ENCODE assay signal across 1 cellular context in the genomic region with DNA sequence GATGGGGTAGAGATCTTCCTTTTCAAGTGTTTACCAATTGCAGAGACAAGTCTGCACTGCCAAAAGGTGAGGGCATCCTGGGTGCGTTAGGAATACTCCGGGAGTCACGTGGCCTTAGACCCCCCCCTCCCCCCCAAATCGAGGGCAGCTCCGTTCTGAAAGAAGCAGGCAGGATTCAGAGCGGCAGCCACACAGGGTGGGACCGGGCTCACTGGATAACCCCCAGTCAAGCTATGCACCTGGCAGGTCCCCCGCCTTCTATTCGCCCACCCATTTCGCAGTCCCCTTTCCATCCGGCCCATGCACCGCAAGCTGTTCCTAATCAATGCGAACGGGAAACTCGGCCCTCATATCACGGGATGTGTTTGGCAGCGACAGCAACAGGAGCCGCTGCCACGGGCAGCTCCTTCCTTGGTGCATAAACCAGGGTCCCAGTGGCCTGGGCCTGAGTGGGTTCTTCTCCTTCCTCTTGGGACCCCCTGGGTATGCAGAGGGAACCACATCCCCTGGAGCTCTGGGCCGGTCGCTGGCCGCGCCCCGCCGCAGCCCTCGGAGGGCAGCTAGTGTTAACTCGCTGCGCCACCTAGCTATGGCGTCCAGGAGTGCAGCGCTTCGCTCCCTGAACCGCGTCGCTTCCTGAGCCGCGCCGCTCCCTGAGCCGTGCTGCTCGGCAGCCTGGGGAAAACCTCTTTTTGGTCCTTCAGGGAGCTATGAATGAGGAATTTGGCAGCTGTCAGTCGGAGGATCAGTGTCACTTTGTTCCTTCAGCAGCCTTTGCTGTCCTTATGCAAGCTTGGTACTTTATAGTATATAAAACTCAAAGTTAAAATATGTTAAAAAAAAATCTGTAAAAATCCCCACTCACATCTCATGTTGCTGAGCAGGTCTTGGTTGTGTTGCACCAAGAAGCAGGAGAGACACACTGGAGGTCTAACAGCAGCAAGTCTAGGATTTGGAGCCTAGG.
TF ChIP-seq lines count a peak whose summit lies in the region.

No MANE protein-coding gene starts in this region.

TF ChIP-seq in HepG2, 621 proteins besides CTCF, POLR2A, EP300 and RAD21 (continued from another document and continues in another):
- TF ChIP-seq, protein P1, sequence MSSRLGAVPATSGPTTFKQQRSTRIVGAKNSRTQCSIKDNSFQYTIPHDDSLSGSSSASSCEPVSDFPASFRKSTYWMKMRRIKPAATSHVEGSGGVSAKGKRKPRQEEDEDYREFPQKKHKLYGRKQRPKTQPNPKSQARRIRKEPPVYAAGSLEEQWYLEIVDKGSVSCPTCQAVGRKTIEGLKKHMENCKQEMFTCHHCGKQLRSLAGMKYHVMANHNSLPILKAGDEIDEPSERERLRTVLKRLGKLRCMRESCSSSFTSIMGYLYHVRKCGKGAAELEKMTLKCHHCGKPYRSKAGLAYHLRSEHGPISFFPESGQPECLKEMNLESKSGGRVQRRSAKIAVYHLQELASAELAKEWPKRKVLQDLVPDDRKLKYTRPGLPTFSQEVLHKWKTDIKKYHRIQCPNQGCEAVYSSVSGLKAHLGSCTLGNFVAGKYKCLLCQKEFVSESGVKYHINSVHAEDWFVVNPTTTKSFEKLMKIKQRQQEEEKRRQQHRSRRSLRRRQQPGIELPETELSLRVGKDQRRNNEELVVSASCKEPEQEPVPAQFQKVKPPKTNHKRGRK (CRISPR knock-in tag; IDR thresholded peaks at IDR 0.05) = no peak
- TF ChIP-seq, protein P2, sequence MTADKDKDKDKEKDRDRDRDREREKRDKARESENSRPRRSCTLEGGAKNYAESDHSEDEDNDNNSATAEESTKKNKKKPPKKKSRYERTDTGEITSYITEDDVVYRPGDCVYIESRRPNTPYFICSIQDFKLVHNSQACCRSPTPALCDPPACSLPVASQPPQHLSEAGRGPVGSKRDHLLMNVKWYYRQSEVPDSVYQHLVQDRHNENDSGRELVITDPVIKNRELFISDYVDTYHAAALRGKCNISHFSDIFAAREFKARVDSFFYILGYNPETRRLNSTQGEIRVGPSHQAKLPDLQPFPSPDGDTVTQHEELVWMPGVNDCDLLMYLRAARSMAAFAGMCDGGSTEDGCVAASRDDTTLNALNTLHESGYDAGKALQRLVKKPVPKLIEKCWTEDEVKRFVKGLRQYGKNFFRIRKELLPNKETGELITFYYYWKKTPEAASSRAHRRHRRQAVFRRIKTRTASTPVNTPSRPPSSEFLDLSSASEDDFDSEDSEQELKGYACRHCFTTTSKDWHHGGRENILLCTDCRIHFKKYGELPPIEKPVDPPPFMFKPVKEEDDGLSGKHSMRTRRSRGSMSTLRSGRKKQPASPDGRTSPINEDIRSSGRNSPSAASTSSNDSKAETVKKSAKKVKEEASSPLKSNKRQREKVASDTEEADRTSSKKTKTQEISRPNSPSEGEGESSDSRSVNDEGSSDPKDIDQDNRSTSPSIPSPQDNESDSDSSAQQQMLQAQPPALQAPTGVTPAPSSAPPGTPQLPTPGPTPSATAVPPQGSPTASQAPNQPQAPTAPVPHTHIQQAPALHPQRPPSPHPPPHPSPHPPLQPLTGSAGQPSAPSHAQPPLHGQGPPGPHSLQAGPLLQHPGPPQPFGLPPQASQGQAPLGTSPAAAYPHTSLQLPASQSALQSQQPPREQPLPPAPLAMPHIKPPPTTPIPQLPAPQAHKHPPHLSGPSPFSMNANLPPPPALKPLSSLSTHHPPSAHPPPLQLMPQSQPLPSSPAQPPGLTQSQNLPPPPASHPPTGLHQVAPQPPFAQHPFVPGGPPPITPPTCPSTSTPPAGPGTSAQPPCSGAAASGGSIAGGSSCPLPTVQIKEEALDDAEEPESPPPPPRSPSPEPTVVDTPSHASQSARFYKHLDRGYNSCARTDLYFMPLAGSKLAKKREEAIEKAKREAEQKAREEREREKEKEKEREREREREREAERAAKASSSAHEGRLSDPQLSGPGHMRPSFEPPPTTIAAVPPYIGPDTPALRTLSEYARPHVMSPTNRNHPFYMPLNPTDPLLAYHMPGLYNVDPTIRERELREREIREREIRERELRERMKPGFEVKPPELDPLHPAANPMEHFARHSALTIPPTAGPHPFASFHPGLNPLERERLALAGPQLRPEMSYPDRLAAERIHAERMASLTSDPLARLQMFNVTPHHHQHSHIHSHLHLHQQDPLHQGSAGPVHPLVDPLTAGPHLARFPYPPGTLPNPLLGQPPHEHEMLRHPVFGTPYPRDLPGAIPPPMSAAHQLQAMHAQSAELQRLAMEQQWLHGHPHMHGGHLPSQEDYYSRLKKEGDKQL (CRISPR knock-in tag; IDR thresholded peaks at IDR 0.05; ENCODE audit: low read depth) = no peak
- TF ChIP-seq ERF (CRISPR knock-in tag; IDR thresholded peaks at IDR 0.05) = peak; percentile 53; the same call in 1 of the 2 replicates
- TF ChIP-seq CENPX (CRISPR knock-in tag; IDR thresholded peaks at IDR 0.05) = no peak
- no peak for TF ChIP-seq ZEB1 (IDR thresholded peaks at IDR 0.05; ENCODE audit: insufficient replicate concordance, low read depth)
- TF ChIP-seq, protein P3, sequence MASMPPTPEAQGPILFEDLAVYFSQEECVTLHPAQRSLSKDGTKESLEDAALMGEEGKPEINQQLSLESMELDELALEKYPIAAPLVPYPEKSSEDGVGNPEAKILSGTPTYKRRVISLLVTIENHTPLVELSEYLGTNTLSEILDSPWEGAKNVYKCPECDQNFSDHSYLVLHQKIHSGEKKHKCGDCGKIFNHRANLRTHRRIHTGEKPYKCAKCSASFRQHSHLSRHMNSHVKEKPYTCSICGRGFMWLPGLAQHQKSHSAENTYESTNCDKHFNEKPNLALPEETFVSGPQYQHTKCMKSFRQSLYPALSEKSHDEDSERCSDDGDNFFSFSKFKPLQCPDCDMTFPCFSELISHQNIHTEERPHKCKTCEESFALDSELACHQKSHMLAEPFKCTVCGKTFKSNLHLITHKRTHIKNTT (CRISPR knock-in tag; IDR thresholded peaks at IDR 0.05) = no peak
- TF ChIP-seq, protein P4, sequence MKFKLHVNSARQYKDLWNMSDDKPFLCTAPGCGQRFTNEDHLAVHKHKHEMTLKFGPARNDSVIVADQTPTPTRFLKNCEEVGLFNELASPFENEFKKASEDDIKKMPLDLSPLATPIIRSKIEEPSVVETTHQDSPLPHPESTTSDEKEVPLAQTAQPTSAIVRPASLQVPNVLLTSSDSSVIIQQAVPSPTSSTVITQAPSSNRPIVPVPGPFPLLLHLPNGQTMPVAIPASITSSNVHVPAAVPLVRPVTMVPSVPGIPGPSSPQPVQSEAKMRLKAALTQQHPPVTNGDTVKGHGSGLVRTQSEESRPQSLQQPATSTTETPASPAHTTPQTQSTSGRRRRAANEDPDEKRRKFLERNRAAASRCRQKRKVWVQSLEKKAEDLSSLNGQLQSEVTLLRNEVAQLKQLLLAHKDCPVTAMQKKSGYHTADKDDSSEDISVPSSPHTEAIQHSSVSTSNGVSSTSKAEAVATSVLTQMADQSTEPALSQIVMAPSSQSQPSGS (CRISPR knock-in tag; IDR thresholded peaks at IDR 0.05) = peak; percentile 37; the same call in 1 of the 2 replicates
- TF ChIP-seq, protein P5, sequence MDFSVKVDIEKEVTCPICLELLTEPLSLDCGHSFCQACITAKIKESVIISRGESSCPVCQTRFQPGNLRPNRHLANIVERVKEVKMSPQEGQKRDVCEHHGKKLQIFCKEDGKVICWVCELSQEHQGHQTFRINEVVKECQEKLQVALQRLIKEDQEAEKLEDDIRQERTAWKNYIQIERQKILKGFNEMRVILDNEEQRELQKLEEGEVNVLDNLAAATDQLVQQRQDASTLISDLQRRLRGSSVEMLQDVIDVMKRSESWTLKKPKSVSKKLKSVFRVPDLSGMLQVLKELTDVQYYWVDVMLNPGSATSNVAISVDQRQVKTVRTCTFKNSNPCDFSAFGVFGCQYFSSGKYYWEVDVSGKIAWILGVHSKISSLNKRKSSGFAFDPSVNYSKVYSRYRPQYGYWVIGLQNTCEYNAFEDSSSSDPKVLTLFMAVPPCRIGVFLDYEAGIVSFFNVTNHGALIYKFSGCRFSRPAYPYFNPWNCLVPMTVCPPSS (IDR thresholded peaks at IDR 0.05) = no peak
- TF ChIP-seq, protein P6, sequence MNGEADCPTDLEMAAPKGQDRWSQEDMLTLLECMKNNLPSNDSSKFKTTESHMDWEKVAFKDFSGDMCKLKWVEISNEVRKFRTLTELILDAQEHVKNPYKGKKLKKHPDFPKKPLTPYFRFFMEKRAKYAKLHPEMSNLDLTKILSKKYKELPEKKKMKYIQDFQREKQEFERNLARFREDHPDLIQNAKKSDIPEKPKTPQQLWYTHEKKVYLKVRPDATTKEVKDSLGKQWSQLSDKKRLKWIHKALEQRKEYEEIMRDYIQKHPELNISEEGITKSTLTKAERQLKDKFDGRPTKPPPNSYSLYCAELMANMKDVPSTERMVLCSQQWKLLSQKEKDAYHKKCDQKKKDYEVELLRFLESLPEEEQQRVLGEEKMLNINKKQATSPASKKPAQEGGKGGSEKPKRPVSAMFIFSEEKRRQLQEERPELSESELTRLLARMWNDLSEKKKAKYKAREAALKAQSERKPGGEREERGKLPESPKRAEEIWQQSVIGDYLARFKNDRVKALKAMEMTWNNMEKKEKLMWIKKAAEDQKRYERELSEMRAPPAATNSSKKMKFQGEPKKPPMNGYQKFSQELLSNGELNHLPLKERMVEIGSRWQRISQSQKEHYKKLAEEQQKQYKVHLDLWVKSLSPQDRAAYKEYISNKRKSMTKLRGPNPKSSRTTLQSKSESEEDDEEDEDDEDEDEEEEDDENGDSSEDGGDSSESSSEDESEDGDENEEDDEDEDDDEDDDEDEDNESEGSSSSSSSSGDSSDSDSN (CRISPR knock-in tag; IDR thresholded peaks at IDR 0.05) = peak; percentile 57
- no peak for TF ChIP-seq LCORL (IDR thresholded peaks at IDR 0.05)
- peak; percentile 85 for TF ChIP-seq LCORL (CRISPR knock-in tag; IDR thresholded peaks at IDR 0.05)
- TF ChIP-seq GATAD2A (CRISPR knock-in tag; IDR thresholded peaks at IDR 0.05) = 0 out of 2 replicates have a peak, but pooled peaks have one; percentile 33
- no peak for TF ChIP-seq NR3C1 (CRISPR knock-in tag; IDR thresholded peaks at IDR 0.05)
- TF ChIP-seq, protein P7, sequence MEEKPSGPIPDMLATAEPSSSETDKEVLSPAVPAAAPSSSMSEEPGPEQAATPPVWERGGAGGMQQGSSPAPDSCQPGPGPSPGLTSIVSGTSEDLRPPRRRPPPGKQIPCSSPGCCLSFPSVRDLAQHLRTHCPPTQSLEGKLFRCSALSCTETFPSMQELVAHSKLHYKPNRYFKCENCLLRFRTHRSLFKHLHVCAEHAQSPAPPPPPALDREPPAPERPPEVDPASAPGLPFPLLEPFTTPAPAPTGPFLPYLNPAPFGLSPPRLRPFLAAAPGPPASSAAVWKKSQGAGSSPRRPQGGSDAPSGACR (CRISPR knock-in tag; IDR thresholded peaks at IDR 0.05) = no peak
- TF ChIP-seq ZNF350 (CRISPR knock-in tag; IDR thresholded peaks at IDR 0.05; ENCODE audit: borderline replicate concordance, low read depth) = peak; percentile 16
- TF ChIP-seq ZNF317 (CRISPR knock-in tag; IDR thresholded peaks at IDR 0.05) = 0 out of 2 replicates have a peak, but pooled peaks have one; percentile 41
- 0 out of 2 replicates have a peak, but pooled peaks have one; percentile 88 for TF ChIP-seq MAF1 (CRISPR knock-in tag; IDR thresholded peaks at IDR 0.05; ENCODE audit: borderline replicate concordance)
- no peak for TF ChIP-seq CREB1 (IDR thresholded peaks at IDR 0.05)
- no peak for TF ChIP-seq CREB1 (CRISPR knock-in tag; IDR thresholded peaks at IDR 0.05)
- TF ChIP-seq FOXM1 (CRISPR knock-in tag; IDR thresholded peaks at IDR 0.05) = no peak
- no peak; the same call in 1 of the 2 replicates for TF ChIP-seq KLF15 (CRISPR knock-in tag; IDR thresholded peaks at IDR 0.05; ENCODE audit: borderline replicate concordance)
- peak; percentile 78 for TF ChIP-seq SAP130 (CRISPR knock-in tag; IDR thresholded peaks at IDR 0.05; ENCODE audit: low read depth)
- no peak for TF ChIP-seq ZFP37 (CRISPR knock-in tag; IDR thresholded peaks at IDR 0.05; ENCODE audit: borderline replicate concordance)
- no peak for TF ChIP-seq GABPA (IDR thresholded peaks at IDR 0.05; ENCODE audit: low read depth, low read length)
- no peak for TF ChIP-seq GABPA (CRISPR knock-in tag; IDR thresholded peaks at IDR 0.05; ENCODE audit: low read depth)
- TF ChIP-seq, protein P8, sequence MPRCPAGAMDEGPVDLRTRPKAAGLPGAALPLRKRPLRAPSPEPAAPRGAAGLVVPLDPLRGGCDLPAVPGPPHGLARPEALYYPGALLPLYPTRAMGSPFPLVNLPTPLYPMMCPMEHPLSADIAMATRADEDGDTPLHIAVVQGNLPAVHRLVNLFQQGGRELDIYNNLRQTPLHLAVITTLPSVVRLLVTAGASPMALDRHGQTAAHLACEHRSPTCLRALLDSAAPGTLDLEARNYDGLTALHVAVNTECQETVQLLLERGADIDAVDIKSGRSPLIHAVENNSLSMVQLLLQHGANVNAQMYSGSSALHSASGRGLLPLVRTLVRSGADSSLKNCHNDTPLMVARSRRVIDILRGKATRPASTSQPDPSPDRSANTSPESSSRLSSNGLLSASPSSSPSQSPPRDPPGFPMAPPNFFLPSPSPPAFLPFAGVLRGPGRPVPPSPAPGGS (CRISPR knock-in tag; IDR thresholded peaks at IDR 0.05) = no peak
- TF ChIP-seq, protein P9, sequence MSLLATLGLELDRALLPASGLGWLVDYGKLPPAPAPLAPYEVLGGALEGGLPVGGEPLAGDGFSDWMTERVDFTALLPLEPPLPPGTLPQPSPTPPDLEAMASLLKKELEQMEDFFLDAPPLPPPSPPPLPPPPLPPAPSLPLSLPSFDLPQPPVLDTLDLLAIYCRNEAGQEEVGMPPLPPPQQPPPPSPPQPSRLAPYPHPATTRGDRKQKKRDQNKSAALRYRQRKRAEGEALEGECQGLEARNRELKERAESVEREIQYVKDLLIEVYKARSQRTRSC (CRISPR knock-in tag; IDR thresholded peaks at IDR 0.05; ENCODE audit: low read depth) = no peak
- no peak for TF ChIP-seq ZNF547 (CRISPR knock-in tag; IDR thresholded peaks at IDR 0.05)
- no peak; the same call in 1 of the 2 replicates for TF ChIP-seq ZMYM3 (CRISPR knock-in tag; IDR thresholded peaks at IDR 0.05)
- TF ChIP-seq, protein P10, sequence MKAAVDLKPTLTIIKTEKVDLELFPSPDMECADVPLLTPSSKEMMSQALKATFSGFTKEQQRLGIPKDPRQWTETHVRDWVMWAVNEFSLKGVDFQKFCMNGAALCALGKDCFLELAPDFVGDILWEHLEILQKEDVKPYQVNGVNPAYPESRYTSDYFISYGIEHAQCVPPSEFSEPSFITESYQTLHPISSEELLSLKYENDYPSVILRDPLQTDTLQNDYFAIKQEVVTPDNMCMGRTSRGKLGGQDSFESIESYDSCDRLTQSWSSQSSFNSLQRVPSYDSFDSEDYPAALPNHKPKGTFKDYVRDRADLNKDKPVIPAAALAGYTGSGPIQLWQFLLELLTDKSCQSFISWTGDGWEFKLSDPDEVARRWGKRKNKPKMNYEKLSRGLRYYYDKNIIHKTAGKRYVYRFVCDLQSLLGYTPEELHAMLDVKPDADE (CRISPR knock-in tag; IDR thresholded peaks at IDR 0.05) = no peak
- TF ChIP-seq, protein P11, sequence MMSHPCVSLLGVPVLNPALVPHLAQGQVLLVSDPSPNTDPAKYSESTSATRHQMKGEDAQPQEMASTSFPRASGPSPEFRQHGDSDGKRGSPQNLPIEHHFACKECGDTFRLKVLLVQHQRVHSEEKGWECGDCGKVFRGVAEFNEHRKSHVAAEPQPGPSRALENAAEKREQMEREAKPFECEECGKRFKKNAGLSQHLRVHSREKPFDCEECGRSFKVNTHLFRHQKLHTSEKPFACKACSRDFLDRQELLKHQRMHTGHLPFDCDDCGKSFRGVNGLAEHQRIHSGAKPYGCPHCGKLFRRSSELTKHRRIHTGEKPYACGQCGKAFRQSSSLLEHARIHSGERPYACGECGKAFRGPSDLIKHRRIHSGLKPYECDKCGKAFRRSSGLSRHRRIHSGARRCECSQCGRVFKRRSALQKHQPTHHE (CRISPR knock-in tag; IDR thresholded peaks at IDR 0.05; ENCODE audit: borderline replicate concordance) = 0 out of 2 replicates have a peak, but pooled peaks have one; percentile 51
- TF ChIP-seq SRF (IDR thresholded peaks at IDR 0.05; ENCODE audit: low read depth, low read length) = no peak
- no peak for TF ChIP-seq NR2F2 (IDR thresholded peaks at IDR 0.05; ENCODE audit: borderline replicate concordance, low read depth)
- 0 out of 2 replicates have a peak, but pooled peaks have one; percentile 76 for TF ChIP-seq PCBP1 (IDR thresholded peaks at IDR 0.05; ENCODE audit: borderline replicate concordance, low read depth, low read length)
- peak; percentile 59; the same call in 1 of the 2 replicates for TF ChIP-seq FOXJ3 (CRISPR knock-in tag; IDR thresholded peaks at IDR 0.05; ENCODE audit: borderline replicate concordance)
- no peak for TF ChIP-seq KLF11 (CRISPR knock-in tag; IDR thresholded peaks at IDR 0.05)
